9 cellular contexts compared by ENCODE assay signal in genomic region chr5:173917788-173918786, GRCh38. TPM values are rescaled to one million over a fixed set of nuclear protein-coding genes. Genes with fewer than 3 reads are reported as not detected.
DNase-seq lines count a peak whose midpoint lies in the region; ATAC-seq, FAIRE-seq and TF ChIP-seq lines count a peak whose summit lies in the region.
"Had no signal": no experiment of that assay in that cellular context is flagged by ENCODE, and none has a peak within 500 bp of the region (broad histone marks: within the 10 kb centered on the region; RNA-seq: fewer than 3 reads in every experiment).

No MANE protein-coding gene starts in this region.

- no peaks in the 10 kb centered on the region for H3K9me1 ChIP-seq in endothelial cell of umbilical vein (replicated peaks; ENCODE audit: control insufficient read depth, extremely low read depth, insufficient read depth, low read length)

- ATAC-seq in GM19043 (IDR thresholded peaks at IDR 0.05; ENCODE audit: low read depth, unreplicated experiment), result peak; percentile 85
- peak; percentile 93 for ATAC-seq in HG03159 (IDR thresholded peaks at IDR 0.05; ENCODE audit: unreplicated experiment)
- peak; percentile 97 for ATAC-seq in stimulated activated naive CD8-positive, alpha-beta T cell treated with anti-CD3 and anti-CD28 coated beads, Interleukin-15, Interleukin-2, amounts not matched to agents 100 U/mL and 50 U/mL, for 24 hours

- peak overlapping the region; percentile 99 for H3K27ac ChIP-seq in endothelial cell of umbilical vein (ENCODE audit: insufficient read depth, low read depth, low read length)

- DNase-seq in C1 segment of cervical spinal cord (lab: John Stamatoyannopoulos, UW) (peak in 8 of 14 donors; percentile 23 to 88 (median 50)), NCI-H524 treated with DMSO at 0.1 percent for 48 hours (lab: John Stamatoyannopoulos, UW) (peak; percentile 87), endothelial cell of umbilical vein (ENCODE audit: low read depth, low spot score) (peak; percentile 93), mucosa of gallbladder (ENCODE audit: low spot score) (peak; percentile 71)
- peak; percentile 56 for DNase-seq in activated CD4-positive, alpha-beta memory T cell treated with anti-CD3 and anti-CD28 coated beads, Interleukin-2, amount 10 ng/mL, durations not matched to agents 7 days and 5 days
- DNase-seq in stimulated activated naive CD8-positive, alpha-beta T cell treated with anti-CD3 and anti-CD28 coated beads, Interleukin-15, Interleukin-2, amounts not matched to agents 100 U/mL and 50 U/mL, for 24 hours, result peak; percentile 56

- peaks cover 10% of the 10 kb centered on the region for H3K36me3 Mint-ChIP-seq in activated CD4-positive, alpha-beta memory T cell treated with anti-CD3 and anti-CD28 coated beads, Interleukin-2, amount 10 ng/mL, durations not matched to agents 7 days and 5 days (ENCODE audit: low read depth)
- H3K36me3 Mint-ChIP-seq: activated naive CD8-positive, alpha-beta T cell had no signal

- peaks cover 27% of the 10 kb centered on the region for H3K79me2 ChIP-seq in endothelial cell of umbilical vein (ENCODE audit: control insufficient read depth, insufficient read depth, low read length)

- H3K27me3 ChIP-seq in endothelial cell of umbilical vein (ENCODE audit: control insufficient read depth in 2 of 2, insufficient read depth in 2 of 2, low read length in 2 of 2), result no peaks in the 10 kb centered on the region

- peak overlapping the region; percentile 99 for H3K9ac ChIP-seq in endothelial cell of umbilical vein (replicated peaks; ENCODE audit: extremely low read depth, insufficient read depth, low read length)

- H3K4me2 ChIP-seq in endothelial cell of umbilical vein (ENCODE audit: insufficient read depth, low read length), result peak overlapping the region; percentile 96

- H3K4me1 ChIP-seq in endothelial cell of umbilical vein (ENCODE audit: control insufficient read depth, extremely low read depth, insufficient read depth, low read length), result peaks cover 28% of the 10 kb centered on the region

- H2AFZ ChIP-seq in endothelial cell of umbilical vein (ENCODE audit: low read depth, low read length), result no peak overlapping the region

- TSS peak; percentile 88 for BruUV-seq in endothelial cell of umbilical vein (replicated peaks; lab: Mats Ljungman, UMichigan)

- no peak overlapping the region for H3K4me3 Mint-ChIP-seq in activated CD4-positive, alpha-beta memory T cell treated with anti-CD3 and anti-CD28 coated beads, Interleukin-2, amount 10 ng/mL, durations not matched to agents 7 days and 5 days
- H3K4me3 Mint-ChIP-seq: activated naive CD8-positive, alpha-beta T cell had no signal

- CTCF ChIA-PET in activated CD4-positive, alpha-beta memory T cell treated with anti-CD3 and anti-CD28 coated beads, Interleukin-2, amount 10 ng/mL, durations not matched to agents 7 days and 5 days (lab: Charles Lee), result interaction anchor here (0.8 to 3.0 kb wide), 6 partner anchors 8 to 302 kb away, joined by 3 to 13 read pairs (median 4); partner anchors contain the start of genes BOD1 and CPEB4
- CTCF ChIA-PET in endothelial cell of umbilical vein (lab: Charles Lee), result interaction anchor here (0.8 to 1.5 kb wide), 6 partner anchors 8 to 55 kb away, joined by 3 to 8 read pairs (median 4); no protein-coding TSS in a partner anchor

- H3K27ac Mint-ChIP-seq in activated CD4-positive, alpha-beta memory T cell treated with anti-CD3 and anti-CD28 coated beads, Interleukin-2, amount 10 ng/mL, durations not matched to agents 7 days and 5 days, result no peak overlapping the region
- H3K27ac Mint-ChIP-seq: activated naive CD8-positive, alpha-beta T cell had no signal

- TF ChIP-seq POLR2A in endothelial cell of umbilical vein (IDR thresholded peaks at IDR 0.05; ENCODE audit: low read depth, low read length), result peak; percentile 94

- peak; percentile 81 for FAIRE-seq in endothelial cell of umbilical vein (lab: Jason Lieb, UNC)

- no peaks in the 10 kb centered on the region for H3K27me3 Mint-ChIP-seq in activated CD4-positive, alpha-beta memory T cell treated with anti-CD3 and anti-CD28 coated beads, Interleukin-2, amount 10 ng/mL, durations not matched to agents 7 days and 5 days
- H3K27me3 Mint-ChIP-seq: activated naive CD8-positive, alpha-beta T cell had no signal

- intact Hi-C loops in endothelial cell of umbilical vein (cut with micrococcal nuclease), result loop anchor here (1.0 to 5.0 kb wide), 4 partner anchors 30 to 861 kb away; partner anchors contain the start of genes BOD1, CPEB4 and CREBRF

- H3K9me3 Mint-ChIP-seq in activated CD4-positive, alpha-beta memory T cell treated with anti-CD3 and anti-CD28 coated beads, Interleukin-2, amount 10 ng/mL, durations not matched to agents 7 days and 5 days, result no peaks in the 10 kb centered on the region

- H3K4me3 ChIP-seq in endothelial cell of umbilical vein (replicated peaks in 1 of 3; ENCODE audit: insufficient read depth in 1 of 3, low read depth in 1 of 3, low read length in 3 of 3), result peak overlapping the region; percentile 44 to 93 (median 65)

- H3K4me1 Mint-ChIP-seq in activated CD4-positive, alpha-beta memory T cell treated with anti-CD3 and anti-CD28 coated beads, Interleukin-2, amount 10 ng/mL, durations not matched to agents 7 days and 5 days, result peaks cover 3% of the 10 kb centered on the region

- POLR2A ChIA-PET in activated CD4-positive, alpha-beta memory T cell treated with anti-CD3 and anti-CD28 coated beads, Interleukin-2, amount 10 ng/mL, durations not matched to agents 7 days and 5 days (lab: Charles Lee), result interaction anchor here (0.8 to 1.9 kb wide), 8 partner anchors 11 to 302 kb away, joined by 3 to 19 read pairs (median 8); partner anchors contain the start of genes BOD1 and CPEB4
- POLR2A ChIA-PET in endothelial cell of umbilical vein (lab: Charles Lee), result interaction anchor here (0.8 to 1.0 kb wide), 4 partner anchors 25 to 30 kb away, joined by 3 to 7 read pairs (median 4); partner anchors contain the start of gene CPEB4

- dilution Hi-C loops in endothelial cell of umbilical vein (cut with MboI; ENCODE audit: extremely low pct_ligation_motif_present, low sequenced_read_pairs), result no loop called here

- no peaks in the 10 kb centered on the region for H3K9me3 ChIP-seq in endothelial cell of umbilical vein (replicated peaks; ENCODE audit: control insufficient read depth, insufficient read depth, low read length)

- TF ChIP-seq CTCF in endothelial cell of umbilical vein (IDR thresholded peaks at IDR 0.05; ENCODE audit: extremely low read depth in 1 of 2, insufficient read depth in 1 of 2, low read depth in 1 of 2, low read length in 2 of 2), result no peak

- H3K36me3 ChIP-seq in endothelial cell of umbilical vein (ENCODE audit: control insufficient read depth in 2 of 2, extremely low read depth in 1 of 2, insufficient read depth in 2 of 2, low read length in 2 of 2), result no peaks in the 10 kb centered on the region

- no peaks in the 10 kb centered on the region for H4K20me1 ChIP-seq in endothelial cell of umbilical vein (replicated peaks; ENCODE audit: control insufficient read depth, extremely low read depth, insufficient read depth, low read length)

TF ChIP-seq in endothelial cell of umbilical vein, 7 proteins besides CTCF, POLR2A, EP300 and RAD21:
- TF ChIP-seq JUN (IDR thresholded peaks at IDR 0.05; ENCODE audit: borderline replicate concordance, insufficient read depth, insufficient read length, low read depth), result peak; percentile 6
- TF ChIP-seq MYC (IDR thresholded peaks at IDR 0.05; ENCODE audit: low read depth, low read length), result no peak
- peak; percentile 59 for TF ChIP-seq POLR2AphosphoS5 (IDR thresholded peaks at IDR 0.05; ENCODE audit: insufficient read depth, low read depth, low read length)

RNA-seq across cellular contexts. Expression of gene CPEB4, which starts 29.9 kb away (rescaled TPM):
- total RNA-seq in activated CD4-positive, alpha-beta memory T cell treated with anti-CD3 and anti-CD28 coated beads, Interleukin-2, amount 10 ng/mL, durations not matched to agents 7 days and 5 days, result 10 to 100 TPM; 17.3 to 19.5 TPM
- total RNA-seq in endothelial cell of umbilical vein (16.4 and 18.1 TPM in 2 replicates), mucosa of gallbladder (50.6 TPM)
- polyA plus RNA-seq in endothelial cell of umbilical vein, result 9.3 and 11.3 TPM in 2 replicates
- 8.6 and 9.1 TPM in 2 replicates for polyA plus RNA-seq in endothelial cell of umbilical vein (2011; cell fraction: cytosol; rRNA removed)
- 29.6 and 34.4 TPM in 2 replicates for polyA plus RNA-seq in endothelial cell of umbilical vein (2011; cell fraction: nucleus; rRNA removed)
- polyA plus RNA-seq in endothelial cell of umbilical vein (2012), result 9.3 and 12.7 TPM in 2 replicates
- polyA minus RNA-seq in endothelial cell of umbilical vein, result 60.1 and 64.9 TPM in 2 replicates
- 55.8 TPM for polyA minus RNA-seq in endothelial cell of umbilical vein (2011; cell fraction: cytosol; rRNA and poly(A)+ RNA removed)
- polyA minus RNA-seq in endothelial cell of umbilical vein (2011; cell fraction: nucleus; rRNA and poly(A)+ RNA removed), result 87.8 and 98.1 TPM in 2 replicates

Comparison
In these comparisons a context has a peak if more than half of its experiments do, and no peak if none do; other contexts are left out.
1. Peak in every context shown above with its lines: DNase-seq, ATAC-seq, H3K4me3 ChIP-seq and H3K27ac ChIP-seq.